ENCODE assay signal across 8 cellular contexts in the genomic region with DNA sequence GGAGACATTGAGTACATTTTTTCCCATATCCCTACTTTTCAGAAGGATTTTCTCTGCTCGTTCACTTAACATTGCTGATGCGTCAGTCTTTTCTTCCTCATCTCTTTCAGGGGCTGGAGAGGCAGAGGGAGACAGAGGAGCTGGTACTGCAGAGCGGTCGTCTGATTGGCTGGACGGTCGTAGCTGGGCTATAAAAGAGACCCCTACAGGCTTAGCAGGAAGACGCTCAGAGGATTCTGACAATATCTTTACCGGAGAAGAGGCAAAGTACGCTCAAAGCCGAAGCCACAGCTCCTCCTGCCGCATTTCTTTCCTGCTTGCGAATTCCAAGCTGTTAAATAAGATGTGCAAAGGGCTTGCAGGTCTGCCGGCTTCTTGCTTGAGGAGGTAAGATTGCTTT.
DNase-seq lines count a peak whose midpoint lies in the region; ATAC-seq and TF ChIP-seq lines count a peak whose summit lies in the region.

Gene RGS4 (plus strand): TSS at position 220 of the 400 bp plus-strand sequence. CDS start 124 bp downstream, at position 344.

- peak; percentile 68 to 81 (median 72) for TF ChIP-seq CTCF in nephron (IDR thresholded peaks at IDR 0.05; ENCODE audit: unreplicated experiment in 3 of 3)

- no peaks in the 10 kb centered on the region for H3K9me3 Mint-ChIP-seq in nephron

- ATAC-seq in HG03025 (IDR thresholded peaks at IDR 0.05; ENCODE audit: low FRiP score, unreplicated experiment) = no peak

- peak within 1 kb of the TSS; percentile 7 to 55 (median 38) for H3K27ac Mint-ChIP-seq in nephron

- H3K36me3 Mint-ChIP-seq in nephron (ENCODE audit: low read depth) = peaks cover 10% of the 10 kb centered on the region

- peak; percentile 50 for DNase-seq in GOT3 (lab: John Stamatoyannopoulos, UW)
- DNase-seq in RPMI8226 = peak; percentile 35
- DNase-seq in fibroblast of peridontal ligament (ENCODE audit: extremely low read depth) = peak; percentile 96
- no peak for DNase-seq in activated CD4-positive, alpha-beta T cell treated with anti-CD3 and anti-CD28 coated beads, Interleukin-2, amount 50 U/mL, for 4 hours
- DNase-seq in HuH-7.5 (ENCODE audit: low spot score) = no peak
- DNase-seq in NCI-H2171 treated with DMSO at 0.1 percent for 48 hours (lab: John Stamatoyannopoulos, UW) = no peak

- peaks cover 23% of the 10 kb centered on the region for H3K4me1 Mint-ChIP-seq in nephron

- peak within 1 kb of the TSS; percentile 68 to 83 (median 74) for H3K4me3 Mint-ChIP-seq in nephron

- H3K27me3 Mint-ChIP-seq in nephron (ENCODE audit: low read depth) = no peaks in the 10 kb centered on the region

Comparison
In these comparisons a context has a peak if more than half of its experiments do, and no peak if none do; other contexts are left out.
1. DNase-seq: peak in GOT3 (single experiment), RPMI8226 (single experiment) and fibroblast of peridontal ligament (single experiment); none in activated CD4-positive, alpha-beta T cell treated with anti-CD3 and anti-CD28 coated beads, Interleukin-2, amount 50 U/mL, for 4 hours (0 of 2), HuH-7.5 (single experiment) and NCI-H2171 treated with DMSO at 0.1 percent for 48 hours (single experiment).